9 cellular contexts compared by ENCODE assay signal in the genomic region with DNA sequence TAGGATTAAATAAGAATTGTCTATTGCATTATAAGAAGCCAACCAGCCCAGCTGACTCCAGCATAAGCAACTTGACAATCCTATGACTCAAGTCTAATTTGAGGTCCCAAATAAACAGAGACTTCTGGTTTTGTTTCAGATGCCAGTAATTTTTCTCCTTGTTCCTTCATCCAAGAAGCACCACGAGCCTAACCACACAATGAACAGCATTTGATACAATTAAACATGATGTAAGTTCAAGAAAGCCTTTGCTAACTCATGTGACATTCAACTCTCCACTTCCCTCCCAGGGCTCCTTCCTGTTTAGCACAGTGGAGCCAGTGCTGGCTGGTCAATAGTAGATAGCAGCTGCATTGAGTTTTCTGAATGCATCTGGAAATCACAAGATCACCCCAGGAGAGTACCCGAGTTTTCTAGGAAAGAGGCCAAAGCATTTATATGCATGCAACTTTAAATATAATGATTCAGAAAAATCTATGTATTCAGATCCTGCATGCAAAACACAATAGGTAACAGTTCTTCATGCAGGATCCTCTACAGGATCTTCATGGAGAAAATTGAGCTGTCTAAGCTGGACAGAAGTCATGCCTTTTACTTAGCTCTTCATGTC.
A peak's percentile ranks its signal among the peaks of the same experiment; 100 is the strongest.
DNase-seq lines count a peak whose midpoint lies in the region; ATAC-seq and TF ChIP-seq lines count a peak whose summit lies in the region.
"Had no signal": no experiment of that assay in that cellular context is flagged by ENCODE, and none has a peak within 500 bp of the region (broad histone marks: within the 10 kb centered on the region; RNA-seq: fewer than 3 reads in every experiment).

No MANE protein-coding gene starts in this region.

- no peaks in the 10 kb centered on the region for H3K36me3 ChIP-seq in skeletal muscle tissue (ENCODE audit: control insufficient read depth in 3 of 3, insufficient read depth in 3 of 3, low read length in 3 of 3)

- H3K9ac ChIP-seq in skeletal muscle tissue (ENCODE audit: low read depth in 1 of 3, low read length in 3 of 3): no peak overlapping the region

- no peaks in the 10 kb centered on the region for H3K4me1 ChIP-seq in skeletal muscle tissue (ENCODE audit: control insufficient read depth in 3 of 3, insufficient read depth in 3 of 3, low read length in 3 of 3)

- peak overlapping the region; percentile 56 for H3K27ac ChIP-seq in skeletal muscle tissue (ENCODE audit: low read depth, low read length)

- TF ChIP-seq CTCF in foreskin fibroblast (IDR thresholded peaks at IDR 0.05; ENCODE audit: low read depth, low read length): no peak

- H3K4me3 ChIP-seq in foreskin fibroblast (ENCODE audit: low read depth in 1 of 2, low read length in 2 of 2) (no peak overlapping the region), skeletal muscle tissue (ENCODE audit: low read length in 3 of 3) (no peak overlapping the region)
- H3K4me3 ChIP-seq: coronary artery had no signal

- peak; percentile 50 for ATAC-seq in GM21786 (IDR thresholded peaks at IDR 0.05; ENCODE audit: unreplicated experiment)
- ATAC-seq in GM19452 (IDR thresholded peaks at IDR 0.05; ENCODE audit: unreplicated experiment): no peak

- DNase-seq in RPMI8226 (peak; percentile 39), foreskin fibroblast (peak; percentile 87 to 96), SW480 (ENCODE audit: low spot score) (no peak), NCI-H748 treated with DMSO at 0.1 percent for 48 hours (lab: John Stamatoyannopoulos, UW) (no peak), NCI-H146 treated with DMSO at 0.1 percent for 48 hours (lab: John Stamatoyannopoulos, UW; ENCODE audit: unreplicated experiment) (no peak)

- H3K27me3 ChIP-seq in skeletal muscle tissue (ENCODE audit: control insufficient read depth in 3 of 3, insufficient read depth in 3 of 3, low read length in 3 of 3): no peaks in the 10 kb centered on the region

- no peaks in the 10 kb centered on the region for H3K9me3 ChIP-seq in skeletal muscle tissue (ENCODE audit: control insufficient read depth in 3 of 3, low read length in 3 of 3)

Comparison
In these comparisons a context has a peak if more than half of its experiments do, and no peak if none do; other contexts are left out.
1. DNase-seq: peak in RPMI8226 (single experiment) and foreskin fibroblast (2 of 2); none in SW480 (single experiment), NCI-H748 treated with DMSO at 0.1 percent for 48 hours (single experiment) and NCI-H146 treated with DMSO at 0.1 percent for 48 hours (single experiment).